ENCODE assay signal across 8 cellular contexts in genomic region chr3:160941885-160942494, GRCh38.
DNase-seq lines count a peak whose midpoint lies in the region; ATAC-seq and TF ChIP-seq lines count a peak whose summit lies in the region.

No MANE protein-coding gene starts in this region.

- no peaks in the 10 kb centered on the region for H3K9me3 ChIP-seq in right lobe of liver

- ATAC-seq in GM19025 (IDR thresholded peaks at IDR 0.05; ENCODE audit: low read depth, unreplicated experiment) (peak; percentile 75), HG03108 (IDR thresholded peaks at IDR 0.05; ENCODE audit: unreplicated experiment) (peak; percentile 58), right lobe of liver (peak; percentile 95 to 99 (median 97))

- H3K36me3 ChIP-seq in right lobe of liver: no peaks in the 10 kb centered on the region

- no peak for TF ChIP-seq POLR2A in right lobe of liver (IDR thresholded peaks at IDR 0.05)

- H3K27me3 ChIP-seq in right lobe of liver: no peaks in the 10 kb centered on the region

- WGBS in right lobe of liver (ENCODE audit: insufficient coverage, low coverage, low lambda C conversion rate, missing lambda C conversion rate): 24% methylated on average over 5 of the region's 5 CpGs

- H3K4me1 ChIP-seq in right lobe of liver: peaks cover 0 to 12% (median 5%) of the 10 kb centered on the region in 4 donors

- no peak overlapping the region for H3K4me3 ChIP-seq in right lobe of liver

- intact Hi-C loops in right lobe of liver (cut with DNase I): loop anchor here in 1 of 2 donors (10.0 kb wide), 1 partner anchor 237 kb away; no protein-coding TSS in a partner anchor

- H3K27ac ChIP-seq in right lobe of liver: peak overlapping the region in 2 of 3 donors; percentile 38 to 68

- DNase-seq in T-helper 22 cell (ENCODE audit: low read depth): peak; percentile 3
- DNase-seq in central memory CD4-positive, alpha-beta T cell: peak; percentile 52
- peak in 1 of 3 donors; percentile 69 for DNase-seq in right lobe of liver
- DNase-seq in stimulated activated CD8-positive, alpha-beta memory T cell treated with anti-CD3 and anti-CD28 coated beads, Interleukin-12 subunit alpha, Interleukin-12 subunit beta, amount 100 ng/mL, for 4 hours (ENCODE audit: low read depth): peak; percentile 6
- DNase-seq in NCI-H1105 (lab: John Stamatoyannopoulos, UW): no peak
- DNase-seq in NCI-H1092 treated with DMSO at 0.1 percent for 48 hours (lab: John Stamatoyannopoulos, UW): no peak

- peak; percentile 85 to 93 (median 87) for TF ChIP-seq CTCF in right lobe of liver (IDR thresholded peaks at IDR 0.05)

Comparison
In these comparisons a context has a peak if more than half of its experiments do, and no peak if none do; other contexts are left out.
1. DNase-seq: peak in T-helper 22 cell (single experiment), central memory CD4-positive, alpha-beta T cell (single experiment) and stimulated activated CD8-positive, alpha-beta memory T cell treated with anti-CD3 and anti-CD28 coated beads, Interleukin-12 subunit alpha, Interleukin-12 subunit beta, amount 100 ng/mL, for 4 hours (single experiment); none in NCI-H1105 (single experiment) and NCI-H1092 treated with DMSO at 0.1 percent for 48 hours (single experiment).
2. Peak in every context shown above with its lines, with median percentiles within 50 percentile points of each other: ATAC-seq.